8 cellular contexts compared by ENCODE assay signal in the genomic region with DNA sequence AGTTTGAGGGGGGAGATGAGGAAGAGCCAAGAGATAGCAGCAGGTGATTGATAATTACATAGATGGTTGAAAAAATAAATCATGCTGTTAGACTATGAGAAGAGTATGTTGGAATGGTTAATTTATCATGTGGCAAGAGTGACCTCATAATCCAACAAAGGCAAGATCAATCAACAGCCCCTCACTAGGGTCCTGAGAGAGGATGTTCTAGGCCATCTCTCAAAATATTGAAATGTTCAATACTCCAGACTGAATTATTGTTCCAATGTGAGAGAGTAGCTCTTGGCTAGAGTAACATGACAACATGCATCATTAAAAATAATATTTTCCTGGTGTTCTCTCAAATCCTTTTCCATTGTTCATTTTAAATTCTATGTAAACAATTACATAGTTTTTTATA.
A peak's percentile ranks its signal among the peaks of the same experiment; 100 is the strongest.
DNase-seq lines count a peak whose midpoint lies in the region; ATAC-seq and TF ChIP-seq lines count a peak whose summit lies in the region.

No MANE protein-coding gene starts in this region.

- no peaks in the 10 kb centered on the region for H3K36me3 ChIP-seq in left lung
- no peaks in the 10 kb centered on the region for H3K36me3 ChIP-seq in suprapubic skin
- H3K36me3 ChIP-seq in body of pancreas (replicated peaks in 1 of 2; ENCODE audit: insufficient read depth in 1 of 2, low read depth in 2 of 2), result no peaks in the 10 kb centered on the region

- H3K4me3 ChIP-seq in left lung (no peak overlapping the region), suprapubic skin (no peak overlapping the region), body of pancreas (no peak overlapping the region)

- peak overlapping the region; percentile 80 for H3K27ac Mint-ChIP-seq in activated T-cell treated with anti-CD3 and anti-CD28 coated beads, Interleukin-2, amount 50 U/mL, for 24 hours
- H3K27ac Mint-ChIP-seq in activated T-helper 2 cell treated with anti-CD3 and anti-CD28 coated beads, Interferon-gamma antibody, Interleukin-2, Interleukin-4, amounts not matched to agents 10 μg/mL and 5 μg/mL and 100 μg/mL, durations not matched to agents 14 hours and 24 hours and 36 hours, result peak overlapping the region; percentile 78

- H3K4me1 ChIP-seq in left lung, result peaks cover 32 to 87% of the 10 kb centered on the region in 2 donors
- peaks cover 67% of the 10 kb centered on the region for H3K4me1 ChIP-seq in suprapubic skin
- peaks cover 42% of the 10 kb centered on the region for H3K4me1 ChIP-seq in body of pancreas

- intact Hi-C loops in activated T-helper 2 cell treated with anti-CD3 and anti-CD28 coated beads, Interferon-gamma antibody, Interleukin-2, Interleukin-4, amounts not matched to agents 10 μg/mL and 5 μg/mL and 100 μg/mL, durations not matched to agents 14 hours and 24 hours and 36 hours (cut with micrococcal nuclease), result loop anchor here (2.0 to 10.0 kb wide), 3 partner anchors 17 to 191 kb away; no protein-coding TSS in a partner anchor
- intact Hi-C loops in left lung (cut with DNase I) (no loop called here), body of pancreas (cut with DNase I) (no loop called here)

- no peaks in the 10 kb centered on the region for H3K27me3 ChIP-seq in left lung
- H3K27me3 ChIP-seq in suprapubic skin, result no peaks in the 10 kb centered on the region
- H3K27me3 ChIP-seq in body of pancreas, result no peaks in the 10 kb centered on the region

- H3K27me3 Mint-ChIP-seq in activated T-cell treated with anti-CD3 and anti-CD28 coated beads, Interleukin-2, amount 50 U/mL, for 24 hours, result no peaks in the 10 kb centered on the region
- no peaks in the 10 kb centered on the region for H3K27me3 Mint-ChIP-seq in activated T-helper 2 cell treated with anti-CD3 and anti-CD28 coated beads, Interferon-gamma antibody, Interleukin-2, Interleukin-4, amounts not matched to agents 10 μg/mL and 5 μg/mL and 100 μg/mL, durations not matched to agents 14 hours and 24 hours and 36 hours (ENCODE audit: low read depth)

- no peaks in the 10 kb centered on the region for H3K9me3 Mint-ChIP-seq in activated T-cell treated with anti-CD3 and anti-CD28 coated beads, Interleukin-2, amount 50 U/mL, for 24 hours
- H3K9me3 Mint-ChIP-seq in activated T-helper 2 cell treated with anti-CD3 and anti-CD28 coated beads, Interferon-gamma antibody, Interleukin-2, Interleukin-4, amounts not matched to agents 10 μg/mL and 5 μg/mL and 100 μg/mL, durations not matched to agents 14 hours and 24 hours and 36 hours, result no peaks in the 10 kb centered on the region

- H3K36me3 Mint-ChIP-seq in activated T-cell treated with anti-CD3 and anti-CD28 coated beads, Interleukin-2, amount 50 U/mL, for 24 hours (ENCODE audit: low read depth), result no peaks in the 10 kb centered on the region
- peaks cover 4% of the 10 kb centered on the region for H3K36me3 Mint-ChIP-seq in activated T-helper 2 cell treated with anti-CD3 and anti-CD28 coated beads, Interferon-gamma antibody, Interleukin-2, Interleukin-4, amounts not matched to agents 10 μg/mL and 5 μg/mL and 100 μg/mL, durations not matched to agents 14 hours and 24 hours and 36 hours (ENCODE audit: low read depth)

- H3K9me3 ChIP-seq in left lung (no peaks in the 10 kb centered on the region), suprapubic skin (no peaks in the 10 kb centered on the region), body of pancreas (no peaks in the 10 kb centered on the region)

- H3K27ac ChIP-seq in left lung (peak overlapping the region; percentile 41 to 92), suprapubic skin (peak overlapping the region; percentile 84), body of pancreas (peak overlapping the region in 1 of 4 donors; percentile 76)

- no peak for TF ChIP-seq EP300 in suprapubic skin (IDR thresholded peaks at IDR 0.05)

- H3K4me3 Mint-ChIP-seq in activated T-cell treated with anti-CD3 and anti-CD28 coated beads, Interleukin-2, amount 50 U/mL, for 24 hours, result no peak overlapping the region
- H3K4me3 Mint-ChIP-seq in activated T-helper 2 cell treated with anti-CD3 and anti-CD28 coated beads, Interferon-gamma antibody, Interleukin-2, Interleukin-4, amounts not matched to agents 10 μg/mL and 5 μg/mL and 100 μg/mL, durations not matched to agents 14 hours and 24 hours and 36 hours (ENCODE audit: low read depth), result peak overlapping the region; percentile 64

- no peak for DNase-seq in activated T-cell treated with anti-CD3 and anti-CD28 coated beads, Interleukin-2, amount 50 U/mL, for 24 hours
- DNase-seq in activated T-cell treated with anti-CD3 and anti-CD28 coated beads, Interleukin-2, amount 50 U/mL, for 1 hour, result no peak
- no peak for DNase-seq in activated T-helper 2 cell treated with anti-CD3 and anti-CD28 coated beads, Interferon-gamma antibody, Interleukin-2, Interleukin-4, amounts not matched to agents 10 μg/mL and 5 μg/mL and 100 μg/mL, durations not matched to agents 14 hours and 24 hours and 36 hours (ENCODE audit: low spot score)
- DNase-seq in left lung (no peak), suprapubic skin (ENCODE audit: low spot score in 2 of 2) (no peak), body of pancreas (no peak)

- TF ChIP-seq CTCF in left lung (IDR thresholded peaks at IDR 0.05) (no peak), suprapubic skin (IDR thresholded peaks at IDR 0.05) (no peak), body of pancreas (IDR thresholded peaks at IDR 0.05) (no peak)

- ATAC-seq in left lung, result no peak
- no peak for ATAC-seq in body of pancreas
- ATAC-seq in HG03097 (IDR thresholded peaks at IDR 0.05; ENCODE audit: low FRiP score, unreplicated experiment), result no peak
- ATAC-seq in HG03521 (IDR thresholded peaks at IDR 0.05; ENCODE audit: unreplicated experiment), result no peak

- H3K4me1 Mint-ChIP-seq in activated T-cell treated with anti-CD3 and anti-CD28 coated beads, Interleukin-2, amount 50 U/mL, for 24 hours (ENCODE audit: low read depth), result peaks cover 87% of the 10 kb centered on the region
- H3K4me1 Mint-ChIP-seq in activated T-helper 2 cell treated with anti-CD3 and anti-CD28 coated beads, Interferon-gamma antibody, Interleukin-2, Interleukin-4, amounts not matched to agents 10 μg/mL and 5 μg/mL and 100 μg/mL, durations not matched to agents 14 hours and 24 hours and 36 hours (ENCODE audit: low read depth), result peaks cover 73% of the 10 kb centered on the region

- no peak for TF ChIP-seq POLR2A in suprapubic skin (IDR thresholded peaks at IDR 0.05)
- TF ChIP-seq POLR2A in body of pancreas (IDR thresholded peaks at IDR 0.05), result no peak
